ENCODE assay signal across 23 cellular contexts in genomic region chr11:126464796-126465195, GRCh38.
DNase-seq lines count a peak whose midpoint lies in the region; ATAC-seq, FAIRE-seq and TF ChIP-seq lines count a peak whose summit lies in the region.
"Had no signal": no experiment of that assay in that cellular context is flagged by ENCODE, and none has a peak within 500 bp of the region (broad histone marks: within the 10 kb centered on the region; RNA-seq: fewer than 3 reads in every experiment).

No MANE protein-coding gene starts in this region.

- H3K36me3 Mint-ChIP-seq in activated T-cell treated with anti-CD3 and anti-CD28 coated beads, Interleukin-2, amount 50 U/mL, for 4 hours (ENCODE audit: insufficient read depth), result no peaks in the 10 kb centered on the region
- H3K36me3 Mint-ChIP-seq: activated CD8-positive, alpha-beta memory T cell treated with anti-CD3 and anti-CD28 coated beads, Interleukin-2, amount 10 ng/mL, durations not matched to agents 7 days and 5 days; CD8-positive, alpha-beta memory T cell; type B pancreatic cell had no signal

- 85% methylated on average over 5 of the region's 5 CpGs for WGBS in right cardiac atrium
- WGBS in GM12878 (ENCODE audit: insufficient coverage, insufficient replicate concordance, low lambda C conversion rate, missing lambda C conversion rate), result 13% methylated on average over 5 of the region's 5 CpGs

- TF ChIP-seq EP300 in GM12878 (IDR thresholded peaks at IDR 0.05; ENCODE audit: borderline replicate concordance in 1 of 2, control insufficient read depth in 1 of 2, low read depth in 2 of 2, low read length in 2 of 2), result no peak

- DNase-seq in right cardiac atrium (peak in 2 of 3 donors; percentile 14 to 37), left cardiac atrium (no peak), NOMO-1 (lab: John Stamatoyannopoulos, UW; ENCODE audit: unreplicated experiment in 2 of 2) (peak; percentile 62 to 75), GM12878 (ENCODE audit: low read depth, low spot score) (no peak)
- DNase-seq in activated T-cell treated with anti-CD3 and anti-CD28 coated beads, Interleukin-2, amount 50 U/mL, for 4 hours, result no peak
- DNase-seq: activated CD8-positive, alpha-beta memory T cell treated with anti-CD3 and anti-CD28 coated beads, Interleukin-2, amount 10 ng/mL, durations not matched to agents 7 days and 5 days; activated gamma-delta T cell; CD8-positive, alpha-beta memory T cell; DND-41; HFFc6; left ventricle myocardium inferior; NCI-H1694 treated with DMSO at 0.1 percent for 48 hours; NCI-H226; PC-3; stimulated activated naive CD4-positive, alpha-beta T cell had no signal

- CTCF ChIA-PET in GM12878 (lab: Yijun Ruan, JAX), result interaction anchor here (1.0 to 6.5 kb wide), 4 partner anchors 18 to 104 kb away, joined by 3 to 76 read pairs (median 4); no protein-coding TSS in a partner anchor

- no peak for TF ChIP-seq POLR2A in GM12878 (IDR thresholded peaks at IDR 0.05; ENCODE audit: low read depth, low read length)

- POLR2A ChIA-PET in GM12878 (lab: Charles Lee), result interaction anchor here (0.6 kb wide), 1 partner anchor 507 kb away, joined by 4 read pairs; no protein-coding TSS in a partner anchor

- TF ChIP-seq RAD21 in GM12878 (IDR thresholded peaks at IDR 0.05; ENCODE audit: insufficient read depth, low read depth, low read length), result no peak

- H3K27me3 ChIP-seq in right cardiac atrium (ENCODE audit: control insufficient read depth, insufficient read depth) (no peaks in the 10 kb centered on the region), GM12878 (replicated peaks in 1 of 2; ENCODE audit: control insufficient read depth in 2 of 2, insufficient read depth in 2 of 2, low read length in 1 of 2) (no peaks in the 10 kb centered on the region; a peak in 3 of 4 replicates)

- ATAC-seq in right cardiac atrium (no peak), left cardiac atrium (no peak), GM12878 (no peak), HG03025 (IDR thresholded peaks at IDR 0.05; ENCODE audit: low FRiP score, unreplicated experiment) (no peak), GM18907 (IDR thresholded peaks at IDR 0.05; ENCODE audit: unreplicated experiment) (no peak), HG03135 (IDR thresholded peaks at IDR 0.05; ENCODE audit: unreplicated experiment) (no peak)
- no peak for ATAC-seq in activated T-cell treated with anti-CD3 and anti-CD28 coated beads, Interleukin-2, amount 50 U/mL, for 4 hours

- H3K4me2 ChIP-seq in GM12878 (ENCODE audit: control insufficient read depth, insufficient read depth), result no peak overlapping the region; the same call in 1 of the 2 replicates
- H3K4me2 ChIP-seq: smooth muscle cell had no signal

- H2AFZ ChIP-seq in GM12878 (ENCODE audit: control insufficient read depth, low read depth, low read length), result no peak overlapping the region

- no peaks in the 10 kb centered on the region for H3K36me3 ChIP-seq in GM12878 (ENCODE audit: control insufficient read depth in 2 of 2, insufficient read depth in 2 of 2, low read length in 1 of 2)
- H3K36me3 ChIP-seq: left ventricle myocardium inferior had no signal

- no peak overlapping the region for H3K4me3 ChIP-seq in right cardiac atrium (ENCODE audit: low read length)
- no peak overlapping the region for H3K4me3 ChIP-seq in GM12878
- H3K4me3 ChIP-seq: smooth muscle cell had no signal

- no peak overlapping the region for H3K9ac ChIP-seq in GM12878 (ENCODE audit: control insufficient read depth, insufficient read depth, low read length)

- no peaks in the 10 kb centered on the region for H3K9me3 Mint-ChIP-seq in activated T-cell treated with anti-CD3 and anti-CD28 coated beads, Interleukin-2, amount 50 U/mL, for 4 hours
- H3K9me3 Mint-ChIP-seq: CD8-positive, alpha-beta memory T cell; HFFc6; type B pancreatic cell had no signal

- H4K20me1 ChIP-seq in GM12878 (ENCODE audit: control insufficient read depth, insufficient read depth), result no peaks in the 10 kb centered on the region

- TF ChIP-seq CTCF in GM12878 (IDR thresholded peaks at IDR 0.05 in 2 of 3, conservative IDR thresholded peaks at IDR 0.05 in 1 of 3; ENCODE audit: control insufficient read depth in 2 of 3, extremely low read depth in 1 of 3, insufficient read depth in 1 of 3, low read depth in 3 of 3, low read length in 3 of 3), result no peak

- SMC1A ChIA-PET in GM12878 (lab: Charles Lee; ENCODE audit: uncharacterized antibody, unreplicated experiment), result interaction anchor here (0.7 to 1.7 kb wide), 3 partner anchors 11 to 72 kb away, joined by 3 to 6 read pairs (median 3); no protein-coding TSS in a partner anchor

- no peaks in the 10 kb centered on the region for H3K27me3 Mint-ChIP-seq in activated T-cell treated with anti-CD3 and anti-CD28 coated beads, Interleukin-2, amount 50 U/mL, for 4 hours (ENCODE audit: low read depth)

- H3K27ac ChIP-seq in right cardiac atrium (ENCODE audit: low read length), result no peak overlapping the region
- H3K27ac ChIP-seq in GM12878 (ENCODE audit: control insufficient read depth, insufficient read depth), result no peak overlapping the region
- H3K27ac ChIP-seq: coronary artery, left ventricle myocardium inferior had no signal

- H3K4me1 ChIP-seq in right cardiac atrium (ENCODE audit: control insufficient read depth, insufficient read depth, low read length), result no peaks in the 10 kb centered on the region
- peaks cover 20% of the 10 kb centered on the region for H3K4me1 ChIP-seq in GM12878 (ENCODE audit: control insufficient read depth, insufficient read depth, low read length)

- no peak overlapping the region for H3K4me3 Mint-ChIP-seq in activated T-cell treated with anti-CD3 and anti-CD28 coated beads, Interleukin-2, amount 50 U/mL, for 4 hours
- H3K4me3 Mint-ChIP-seq: activated CD8-positive, alpha-beta memory T cell treated with anti-CD3 and anti-CD28 coated beads, Interleukin-2, amount 10 ng/mL, durations not matched to agents 7 days and 5 days; HFFc6; type B pancreatic cell had no signal

- no peaks in the 10 kb centered on the region for H3K79me2 ChIP-seq in GM12878 (ENCODE audit: control insufficient read depth, insufficient read depth, low read length)

- intact Hi-C loops in right cardiac atrium (cut with DNase I) (no loop called here), left cardiac atrium (cut with DNase I) (no loop called here), GM12878 (cut with micrococcal nuclease; ENCODE audit: unreplicated experiment) (no loop called here)

- RAD21 ChIA-PET in GM12878 (lab: Charles Lee; ENCODE audit: unreplicated experiment), result interaction anchor here (0.8 kb wide), 1 partner anchor 16 kb away, joined by 5 read pairs; no protein-coding TSS in a partner anchor

- H3K4me1 Mint-ChIP-seq in activated T-cell treated with anti-CD3 and anti-CD28 coated beads, Interleukin-2, amount 50 U/mL, for 4 hours (ENCODE audit: low read depth), result peaks cover 19% of the 10 kb centered on the region

- in situ Hi-C loops in GM12878 (cut with MboI), result no loop called here

- FAIRE-seq in GM12878 (lab: Jason Lieb, UNC), result no peak
- FAIRE-seq: A204.1, astrocyte had no signal

- H3K9me3 ChIP-seq in right cardiac atrium (ENCODE audit: control insufficient read depth, low read length) (no peaks in the 10 kb centered on the region), GM12878 (replicated peaks; ENCODE audit: control insufficient read depth, insufficient read depth, low read length) (no peaks in the 10 kb centered on the region; the same call in 2 of the 3 replicates)

- BruUV-seq in GM12878 (replicated peaks; lab: Mats Ljungman, UMichigan), result no TSS peak

TF ChIP-seq in GM12878, 131 proteins besides CTCF, POLR2A, EP300 and RAD21:
- no peak for TF ChIP-seq NFIC (IDR thresholded peaks at IDR 0.05; ENCODE audit: low read depth, low read length)
- no peak for TF ChIP-seq ZSCAN29 (IDR thresholded peaks at IDR 0.05)
- TF ChIP-seq WRNIP1 (IDR thresholded peaks at IDR 0.05; ENCODE audit: borderline replicate concordance, low read depth, low read length), result no peak
- no peak for TF ChIP-seq PKNOX1 (IDR thresholded peaks at IDR 0.05)
- TF ChIP-seq MAX (IDR thresholded peaks at IDR 0.05; ENCODE audit: low read depth, low read length), result no peak
- peak; percentile 4; the same call in 1 of the 2 replicates for TF ChIP-seq SPI1 (IDR thresholded peaks at IDR 0.05; ENCODE audit: borderline replicate concordance, insufficient read depth, low read depth, low read length)
- no peak for TF ChIP-seq KDM1A (IDR thresholded peaks at IDR 0.05; ENCODE audit: borderline replicate concordance)
- TF ChIP-seq BCL11A (IDR thresholded peaks at IDR 0.05; ENCODE audit: low read depth, low read length), result no peak
- TF ChIP-seq ZNF24 (IDR thresholded peaks at IDR 0.05), result no peak

Comparison
In these comparisons a context has a peak if more than half of its experiments do, and no peak if none do; other contexts are left out.
1. DNase-seq: peak in right cardiac atrium (2 of 3) and NOMO-1 (2 of 2); none in left cardiac atrium (single experiment), GM12878 (single experiment) and activated T-cell treated with anti-CD3 and anti-CD28 coated beads, Interleukin-2, amount 50 U/mL, for 4 hours (single experiment).